2 cellular contexts compared by ENCODE assay signal in genomic region chr17:44070455-44071197, GRCh38.
A peak's percentile ranks its signal among the peaks of the same experiment; 100 is the strongest.
TF ChIP-seq lines count a peak whose summit lies in the region.

Gene G6PC3, plus strand, starts transcription at chr17:44070735. Its CDS starts 231 bp downstream, at chr17:44070966.

TF ChIP-seq in HEK293, 187 proteins besides CTCF, POLR2A, EP300 and RAD21 (continued from another document and continues in another):
- TF ChIP-seq ATF2 (tag by site-specific recombination; IDR thresholded peaks at IDR 0.05; ENCODE audit: low read depth) (no peak), TCF7L2 (IDR thresholded peaks at IDR 0.05; ENCODE audit: borderline replicate concordance, low read depth, low read length) (no peak), ZNF311 (tag by site-specific recombination; IDR thresholded peaks at IDR 0.05; ENCODE audit: borderline replicate concordance) (no peak), ZNF549 (tag by site-specific recombination; IDR thresholded peaks at IDR 0.05) (no peak), SCRT2 (tag by site-specific recombination; IDR thresholded peaks at IDR 0.05) (0 out of 2 replicates have a peak, but pooled peaks have one; percentile 58), ZNF211 (tag by site-specific recombination; IDR thresholded peaks at IDR 0.05; ENCODE audit: low read depth) (no peak), YY1 (tag by site-specific recombination; IDR thresholded peaks at IDR 0.05) (peak; percentile 55), KLF9 (tag by site-specific recombination; IDR thresholded peaks at IDR 0.05; ENCODE audit: low read depth) (peak; percentile 29), SP3 (tag by site-specific recombination; IDR thresholded peaks at IDR 0.05) (peak; percentile 79), ZNF426 (tag by site-specific recombination; IDR thresholded peaks at IDR 0.05) (no peak), HOXC10 (CRISPR knock-in tag; IDR thresholded peaks at IDR 0.05) (no peak), ZNF530 (tag by site-specific recombination; IDR thresholded peaks at IDR 0.05; ENCODE audit: low read depth) (no peak), KLF17 (tag by site-specific recombination; IDR thresholded peaks at IDR 0.05) (0 out of 2 replicates have a peak, but pooled peaks have one; percentile 22), REPIN1 (tag by site-specific recombination; IDR thresholded peaks at IDR 0.05; ENCODE audit: low read depth) (no peak), ZNF155 (tag by site-specific recombination; IDR thresholded peaks at IDR 0.05) (no peak), ZNF558 (tag by site-specific recombination; IDR thresholded peaks at IDR 0.05) (no peak), ZIC2 (tag by site-specific recombination; IDR thresholded peaks at IDR 0.05) (peak; percentile 78), ZFP37 (tag by site-specific recombination; IDR thresholded peaks at IDR 0.05) (peak; percentile 91; the same call in 1 of the 2 replicates), ZNF335 (tag by site-specific recombination; conservative IDR thresholded peaks at IDR 0.05) (peak; percentile 93), ZNF580 (tag by site-specific recombination; IDR thresholded peaks at IDR 0.05) (no peak; the same call in 1 of the 2 replicates), ZFP69B (tag by site-specific recombination; IDR thresholded peaks at IDR 0.05) (peak; percentile 55), GLIS1 (tag by site-specific recombination; IDR thresholded peaks at IDR 0.05) (peak; percentile 71), ZNF423 (tag by site-specific recombination; IDR thresholded peaks at IDR 0.05) (no peak), ZNF239 (tag by site-specific recombination; IDR thresholded peaks at IDR 0.05) (no peak), ZNF223 (tag by site-specific recombination; IDR thresholded peaks at IDR 0.05) (peak; percentile 64; the same call in 1 of the 2 replicates), ZNF202 (tag by site-specific recombination; IDR thresholded peaks at IDR 0.05; ENCODE audit: borderline replicate concordance) (no peak), ZNF341 (tag by site-specific recombination; IDR thresholded peaks at IDR 0.05; ENCODE audit: low read depth) (peak; percentile 74), ZNF148 (tag by site-specific recombination; IDR thresholded peaks at IDR 0.05; ENCODE audit: borderline replicate concordance) (no peak), ZNF391 (tag by site-specific recombination; IDR thresholded peaks at IDR 0.05; ENCODE audit: borderline replicate concordance, low read depth) (no peak), TRIM28 (IDR thresholded peaks at IDR 0.05; ENCODE audit: borderline replicate concordance, low read length) (no peak), KLF7 (tag by site-specific recombination; IDR thresholded peaks at IDR 0.05; ENCODE audit: borderline replicate concordance) (peak; percentile 49; the same call in 1 of the 2 replicates), ZNF600 (tag by site-specific recombination; IDR thresholded peaks at IDR 0.05) (peak; percentile 93), YY2 (tag by site-specific recombination; IDR thresholded peaks at IDR 0.05) (peak; percentile 50; the same call in 1 of the 2 replicates), ZNF843 (tag by site-specific recombination; IDR thresholded peaks at IDR 0.05) (peak; percentile 62)

TF ChIP-seq in SK-N-SH, 30 proteins besides CTCF, POLR2A, EP300 and RAD21 (continued from another document):
- TF ChIP-seq REST (IDR thresholded peaks at IDR 0.05; ENCODE audit: low read depth, low read length) (peak; percentile 77; the same call in 1 of the 2 replicates), RXRA (IDR thresholded peaks at IDR 0.05; ENCODE audit: borderline replicate concordance, low read depth) (no peak), NRF1 (IDR thresholded peaks at IDR 0.05; ENCODE audit: low read depth, low read length) (no peak), ZBTB33 (IDR thresholded peaks at IDR 0.05; ENCODE audit: borderline replicate concordance, low read depth) (0 out of 2 replicates have a peak, but pooled peaks have one; percentile 62), TCF12 (IDR thresholded peaks at IDR 0.05) (no peak; the same call in 1 of the 2 replicates), TAF1 (IDR thresholded peaks at IDR 0.05; ENCODE audit: borderline replicate concordance, low read depth, low read length) (peak; percentile 74; the same call in 1 of the 2 replicates), YY1 (IDR thresholded peaks at IDR 0.05; ENCODE audit: low read depth) (peak; percentile 65; the same call in 1 of the 2 replicates), USF1 (IDR thresholded peaks at IDR 0.05; ENCODE audit: borderline replicate concordance, low read depth) (peak; percentile 98), FOXJ3 (CRISPR knock-in tag; IDR thresholded peaks at IDR 0.05) (peak; percentile 41; the same call in 1 of the 2 replicates), PBX3 (IDR thresholded peaks at IDR 0.05) (0 out of 2 replicates have a peak, but pooled peaks have one; percentile 11), EZH2phosphoT487 (IDR thresholded peaks at IDR 0.05; ENCODE audit: borderline replicate concordance, low read depth) (no peak), FOSL2 (IDR thresholded peaks at IDR 0.05; ENCODE audit: borderline replicate concordance, low read depth) (no peak), TEAD4 (IDR thresholded peaks at IDR 0.05; ENCODE audit: borderline replicate concordance, insufficient read depth) (no peak)
